In the genomic region with DNA sequence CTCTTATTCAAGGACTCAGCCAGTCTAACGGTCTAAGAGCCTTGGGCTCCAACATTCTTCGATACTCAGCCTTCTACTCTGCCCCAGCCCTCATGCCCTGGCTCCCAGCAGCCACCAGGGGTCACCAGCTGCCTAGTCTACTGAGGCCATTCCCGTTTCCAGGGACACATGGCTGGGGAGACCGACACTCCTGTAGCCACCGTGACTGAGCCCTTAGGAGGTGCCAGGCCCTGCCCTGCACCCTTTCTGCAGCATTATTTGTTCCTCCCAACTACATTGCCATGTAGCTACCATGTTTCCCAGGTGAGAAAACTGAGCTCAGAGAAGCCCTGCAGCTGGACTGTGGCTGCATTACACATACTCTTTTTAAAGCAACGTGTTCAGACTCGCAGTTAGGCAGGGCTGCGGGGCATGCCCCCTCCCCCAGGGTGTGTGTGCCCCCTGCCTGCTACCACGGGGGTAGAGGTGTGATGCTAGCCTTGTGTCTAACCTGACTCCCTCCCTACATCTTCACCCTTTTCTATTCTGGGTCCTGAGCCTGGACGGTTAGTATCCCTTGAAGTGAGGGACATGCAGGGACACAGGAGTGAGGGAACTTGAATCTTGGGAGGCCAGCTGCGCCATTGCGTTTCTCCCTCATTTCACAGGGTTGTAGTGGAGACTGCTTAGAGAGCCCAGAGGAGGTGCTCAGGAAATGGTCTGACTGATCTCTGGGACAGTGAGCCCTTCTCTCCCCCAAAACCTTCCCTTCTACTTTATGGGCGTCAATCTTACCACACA, we compare ENCODE assay signal across 1 cellular context.
TF ChIP-seq lines count a peak whose summit lies in the region.

No MANE protein-coding gene starts in this region.

TF ChIP-seq in IMR-90, 13 proteins besides CTCF, POLR2A, EP300 and RAD21 (continued from another document):
- peak; percentile 51; the same call in 1 of the 2 replicates for TF ChIP-seq MAZ (IDR thresholded peaks at IDR 0.05; ENCODE audit: borderline replicate concordance, low read depth, low read length)
- no peak for TF ChIP-seq CEBPB (IDR thresholded peaks at IDR 0.05; ENCODE audit: low read depth, low read length)
- no peak for TF ChIP-seq FOS (IDR thresholded peaks at IDR 0.05; ENCODE audit: low read depth, low read length)
- 0 out of 2 replicates have a peak, but pooled peaks have one; percentile 34 for TF ChIP-seq MXI1 (IDR thresholded peaks at IDR 0.05; ENCODE audit: borderline replicate concordance, low read depth, low read length)
- TF ChIP-seq BHLHE40 (IDR thresholded peaks at IDR 0.05; ENCODE audit: low read depth, low read length): no peak
- TF ChIP-seq, protein P1, sequence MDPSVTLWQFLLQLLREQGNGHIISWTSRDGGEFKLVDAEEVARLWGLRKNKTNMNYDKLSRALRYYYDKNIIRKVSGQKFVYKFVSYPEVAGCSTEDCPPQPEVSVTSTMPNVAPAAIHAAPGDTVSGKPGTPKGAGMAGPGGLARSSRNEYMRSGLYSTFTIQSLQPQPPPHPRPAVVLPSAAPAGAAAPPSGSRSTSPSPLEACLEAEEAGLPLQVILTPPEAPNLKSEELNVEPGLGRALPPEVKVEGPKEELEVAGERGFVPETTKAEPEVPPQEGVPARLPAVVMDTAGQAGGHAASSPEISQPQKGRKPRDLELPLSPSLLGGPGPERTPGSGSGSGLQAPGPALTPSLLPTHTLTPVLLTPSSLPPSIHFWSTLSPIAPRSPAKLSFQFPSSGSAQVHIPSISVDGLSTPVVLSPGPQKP (IDR thresholded peaks at IDR 0.05; ENCODE audit: borderline replicate concordance, low read depth, low read length): no peak
- TF ChIP-seq MAFK (IDR thresholded peaks at IDR 0.05; ENCODE audit: low read depth, low read length): no peak
- no peak; the same call in 1 of the 2 replicates for TF ChIP-seq USF2 (IDR thresholded peaks at IDR 0.05; ENCODE audit: low read depth, low read length)
- TF ChIP-seq SMC3 (IDR thresholded peaks at IDR 0.05; ENCODE audit: low read depth, low read length): peak; percentile 97
- no peak for TF ChIP-seq CHD1 (IDR thresholded peaks at IDR 0.05; ENCODE audit: low read depth, low read length)
- no peak for TF ChIP-seq RCOR1 (IDR thresholded peaks at IDR 0.05; ENCODE audit: insufficient replicate concordance, low read length)
- no peak for TF ChIP-seq RFX5 (IDR thresholded peaks at IDR 0.05; ENCODE audit: low read depth, low read length)
